In the genomic region with DNA sequence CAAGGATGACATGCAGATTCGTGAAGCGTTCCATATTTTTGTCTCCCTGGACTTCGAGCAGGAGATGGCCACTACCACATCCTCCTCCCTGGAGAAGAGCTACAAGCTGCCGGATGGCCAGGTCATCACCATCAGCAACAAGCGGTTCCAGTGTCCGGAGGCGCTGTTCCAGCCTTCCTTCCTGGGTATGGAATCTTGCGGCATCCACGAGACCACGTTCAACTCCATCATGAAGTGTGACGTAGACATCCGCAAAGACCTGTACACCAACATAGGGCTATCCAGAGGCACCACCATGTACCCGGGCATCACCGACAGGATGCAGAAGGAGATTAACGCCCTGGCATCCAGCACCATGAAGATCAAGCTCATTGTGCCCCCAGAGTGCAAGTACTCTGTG, we compare ENCODE assay signal across 14 cellular contexts. TPM values are rescaled to one million over a fixed set of nuclear protein-coding genes. Genes with fewer than 3 reads are reported as not detected.
DNase-seq lines count a peak whose midpoint lies in the region; ATAC-seq and TF ChIP-seq lines count a peak whose summit lies in the region.
"Had no signal": no experiment of that assay in that cellular context is flagged by ENCODE, and none has a peak within 500 bp of the region (broad histone marks: within the 10 kb centered on the region; RNA-seq: fewer than 3 reads in every experiment).

No MANE protein-coding gene starts in this region.

- no peak for DNase-seq in activated T-cell treated with anti-CD3 and anti-CD28 coated beads, Interleukin-2, amount 50 U/mL, for 24 hours
- DNase-seq in activated T-cell treated with anti-CD3 and anti-CD28 coated beads, Interleukin-2, amount 50 U/mL, for 48 hours: no peak
- DNase-seq in left ventricle myocardium superior (peak; percentile 17), left cardiac atrium (no peak), glutamatergic neuron (no peak)
- DNase-seq in effector memory CD4-positive, alpha-beta T cell: no peak
- DNase-seq: 8988T; CD4-positive, CD25-positive, alpha-beta regulatory T cell; DMS53; GM23248 had no signal

- H3K9me3 ChIP-seq in effector memory CD4-positive, alpha-beta T cell (ENCODE audit: control insufficient read depth, low read length): no peaks in the 10 kb centered on the region
- H3K9me3 ChIP-seq: BLaER1 treated with 17β-estradiol and CSF1 and Interleukin-3, amounts not matched to agents 10 nM and 100 nM had no signal

- H3K27ac Mint-ChIP-seq in activated T-cell treated with anti-CD3 and anti-CD28 coated beads, Interleukin-2, amount 50 U/mL, for 24 hours: peak overlapping the region; percentile 97
- H3K27ac Mint-ChIP-seq in glutamatergic neuron (ENCODE audit: unreplicated experiment): no peak overlapping the region

- H3K4me3 ChIP-seq in effector memory CD4-positive, alpha-beta T cell (ENCODE audit: insufficient read depth, low read depth, low read length, poor library complexity, severe bottlenecking): no peak overlapping the region
- H3K4me3 ChIP-seq: BLaER1 treated with 17β-estradiol and CSF1 and Interleukin-3, amounts not matched to agents 10 nM and 100 nM; GM23248 had no signal

- intact Hi-C loops in left ventricle myocardium superior (cut with micrococcal nuclease) (no loop called here), left cardiac atrium (cut with DNase I) (no loop called here)

- ATAC-seq in left ventricle myocardium superior: no peak
- ATAC-seq in left cardiac atrium: no peak
- no peak for ATAC-seq in GM21619 (IDR thresholded peaks at IDR 0.05; ENCODE audit: unreplicated experiment)
- ATAC-seq: HCT116 had no signal

- peaks cover 73% of the 10 kb centered on the region for H3K36me3 Mint-ChIP-seq in activated T-cell treated with anti-CD3 and anti-CD28 coated beads, Interleukin-2, amount 50 U/mL, for 24 hours (ENCODE audit: low read depth)
- H3K36me3 Mint-ChIP-seq in glutamatergic neuron (ENCODE audit: unreplicated experiment): no peaks in the 10 kb centered on the region

- H3K27ac ChIP-seq in effector memory CD4-positive, alpha-beta T cell (ENCODE audit: insufficient read depth, low read length, poor library complexity, severe bottlenecking): no peak overlapping the region
- H3K27ac ChIP-seq: GM23248 had no signal

- peaks cover 17% of the 10 kb centered on the region for H3K4me1 ChIP-seq in effector memory CD4-positive, alpha-beta T cell (ENCODE audit: control insufficient read depth, insufficient read depth, low read length, poor library complexity, severe bottlenecking)

- no peaks in the 10 kb centered on the region for H3K27me3 ChIP-seq in effector memory CD4-positive, alpha-beta T cell (replicated peaks; ENCODE audit: control insufficient read depth, insufficient read depth, low read length, poor library complexity, severe bottlenecking)
- H3K27me3 ChIP-seq: BLaER1 treated with 17β-estradiol and CSF1 and Interleukin-3, amounts not matched to agents 10 nM and 100 nM had no signal

- no peak for TF ChIP-seq CTCF in glutamatergic neuron (IDR thresholded peaks at IDR 0.05; ENCODE audit: partially characterized antibody, unreplicated experiment)

- no peaks in the 10 kb centered on the region for H3K27me3 Mint-ChIP-seq in activated T-cell treated with anti-CD3 and anti-CD28 coated beads, Interleukin-2, amount 50 U/mL, for 24 hours
- peaks cover 4% of the 10 kb centered on the region for H3K27me3 Mint-ChIP-seq in glutamatergic neuron (ENCODE audit: unreplicated experiment)

- H3K9me3 Mint-ChIP-seq in activated T-cell treated with anti-CD3 and anti-CD28 coated beads, Interleukin-2, amount 50 U/mL, for 24 hours: no peaks in the 10 kb centered on the region
- no peaks in the 10 kb centered on the region for H3K9me3 Mint-ChIP-seq in glutamatergic neuron (ENCODE audit: unreplicated experiment)
- H3K9me3 Mint-ChIP-seq: CD4-positive, CD25-positive, alpha-beta regulatory T cell had no signal

- peaks cover 22% of the 10 kb centered on the region for H3K36me3 ChIP-seq in effector memory CD4-positive, alpha-beta T cell (ENCODE audit: control insufficient read depth, insufficient read depth, low read length)

- no peak overlapping the region for H3K4me3 Mint-ChIP-seq in activated T-cell treated with anti-CD3 and anti-CD28 coated beads, Interleukin-2, amount 50 U/mL, for 24 hours
- H3K4me3 Mint-ChIP-seq in glutamatergic neuron (ENCODE audit: unreplicated experiment): peak overlapping the region; percentile 20

- H3K4me1 Mint-ChIP-seq in activated T-cell treated with anti-CD3 and anti-CD28 coated beads, Interleukin-2, amount 50 U/mL, for 24 hours (ENCODE audit: low read depth): peaks cover 66% of the 10 kb centered on the region
- peaks cover 13% of the 10 kb centered on the region for H3K4me1 Mint-ChIP-seq in glutamatergic neuron (ENCODE audit: low read depth, unreplicated experiment)

RNA-seq across cellular contexts. Expression of a gene that starts 3.3 kb away (rescaled TPM):
- 19.9 TPM for total RNA-seq in left ventricle myocardium superior
- total RNA-seq in left cardiac atrium: 10 to 100 TPM; 20.7 to 29.2 TPM
- total RNA-seq in glutamatergic neuron (ENCODE audit: unreplicated experiment): 50.0 TPM

RNA-seq across cellular contexts. Expression of a gene that starts 16.5 kb away (rescaled TPM):
- total RNA-seq in left ventricle myocardium superior (1.1 TPM), left cardiac atrium (1 to 10 TPM in 1 of 2 donors, under 1 TPM in 1; 0.81 to 2.4 TPM), glutamatergic neuron (ENCODE audit: unreplicated experiment) (3.2 TPM)
- total RNA-seq: GM23248 had no signal

RNA-seq across cellular contexts. Expression of a gene that starts 41.5 kb away (rescaled TPM):
- total RNA-seq in left ventricle myocardium superior (46.6 TPM), left cardiac atrium (10 to 100 TPM; 51.5 to 64.2 TPM), glutamatergic neuron (ENCODE audit: unreplicated experiment) (10.0 TPM)

RNA-seq across cellular contexts. Expression of a gene that starts 49.3 kb away (rescaled TPM):
- total RNA-seq in left ventricle myocardium superior: 19.3 TPM
- 10 to 100 TPM; 14.2 to 24.5 TPM for total RNA-seq in left cardiac atrium
- not detected for total RNA-seq in glutamatergic neuron (ENCODE audit: unreplicated experiment)
- total RNA-seq: CD4-positive, CD25-positive, alpha-beta regulatory T cell; Daoy; GM23248 had no signal

RNA-seq across cellular contexts. Expression of a gene that starts 57.8 kb away (rescaled TPM):
- total RNA-seq in left ventricle myocardium superior (not detected), left cardiac atrium (not detected), glutamatergic neuron (ENCODE audit: unreplicated experiment) (not detected)
- total RNA-seq: CD4-positive, CD25-positive, alpha-beta regulatory T cell; Daoy; GM23248 had no signal
